In the genomic region with DNA sequence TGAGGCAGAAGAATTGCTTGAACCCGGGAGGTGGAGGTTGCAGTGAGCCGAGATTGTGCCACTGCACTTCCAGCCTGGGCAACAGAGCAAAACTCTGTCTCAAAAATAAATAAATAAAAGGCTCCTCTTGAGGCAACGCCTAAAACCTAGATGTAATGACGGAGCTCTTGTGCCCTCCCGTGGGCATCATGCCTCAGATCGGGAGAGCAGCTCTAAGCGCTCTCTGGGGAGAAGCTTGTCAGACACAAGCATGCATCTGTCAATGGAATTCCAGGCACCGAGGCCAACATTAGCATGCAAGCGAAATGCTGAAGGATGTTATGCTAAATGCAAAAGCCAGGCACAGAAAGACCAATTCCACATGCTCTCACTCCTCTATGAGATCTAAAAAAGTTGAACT, we compare ENCODE assay signal across 9 cellular contexts. TPM values are rescaled to one million over a fixed set of nuclear protein-coding genes. Genes with fewer than 3 reads are reported as not detected.
DNase-seq lines count a peak whose midpoint lies in the region; ATAC-seq and TF ChIP-seq lines count a peak whose summit lies in the region.
"Had no signal": no experiment of that assay in that cellular context is flagged by ENCODE, and none has a peak within 500 bp of the region (broad histone marks: within the 10 kb centered on the region; RNA-seq: fewer than 3 reads in every experiment).

No MANE protein-coding gene starts in this region.

- peaks cover 11% of the 10 kb centered on the region for H3K27me3 Mint-ChIP-seq in activated naive CD8-positive, alpha-beta T cell treated with anti-CD3 and anti-CD28 coated beads, Interleukin-2, amount 50 U/mL, for 24 hours

- H3K27ac ChIP-seq in esophagus squamous epithelium, result no peak overlapping the region
- H3K27ac ChIP-seq: epithelial cell of prostate had no signal

- WGBS in esophagus squamous epithelium, 2 donors, result 13 to 27% methylated on average over 9 of the region's 9 CpGs

- no peak overlapping the region for H3K27ac Mint-ChIP-seq in activated naive CD8-positive, alpha-beta T cell treated with anti-CD3 and anti-CD28 coated beads, Interleukin-2, amount 50 U/mL, for 24 hours

- peak; percentile 79 for DNase-seq in ELR (ENCODE audit: low read depth)
- peak; percentile 98 for DNase-seq in NCI-H2171 treated with DMSO at 0.1 percent for 48 hours (lab: John Stamatoyannopoulos, UW)
- peak in 50 of 58 donors; percentile 6 to 85 (median 44) for DNase-seq in anterior cingulate cortex (lab: John Stamatoyannopoulos, UW)
- DNase-seq in iPS-NIHi11 (ENCODE audit: low spot score), result peak; percentile 55
- no peak for DNase-seq in esophagus squamous epithelium (lab: John Stamatoyannopoulos, UW)
- DNase-seq in activated naive CD8-positive, alpha-beta T cell treated with anti-CD3 and anti-CD28 coated beads, Interleukin-2, amount 50 U/mL, for 24 hours, result no peak

- H3K9me3 Mint-ChIP-seq in activated naive CD8-positive, alpha-beta T cell treated with anti-CD3 and anti-CD28 coated beads, Interleukin-2, amount 50 U/mL, for 24 hours, result peaks cover 4% of the 10 kb centered on the region

- H3K36me3 Mint-ChIP-seq in activated naive CD8-positive, alpha-beta T cell treated with anti-CD3 and anti-CD28 coated beads, Interleukin-2, amount 50 U/mL, for 24 hours (ENCODE audit: low read depth), result no peaks in the 10 kb centered on the region

- intact Hi-C loops in esophagus squamous epithelium (cut with DNase I), result loop anchor here (5.0 kb wide), 1 partner anchor 116 kb away; no protein-coding TSS in a partner anchor

- H3K4me1 ChIP-seq in esophagus squamous epithelium, result no peaks in the 10 kb centered on the region

- no peaks in the 10 kb centered on the region for H3K4me1 Mint-ChIP-seq in activated naive CD8-positive, alpha-beta T cell treated with anti-CD3 and anti-CD28 coated beads, Interleukin-2, amount 50 U/mL, for 24 hours

- peaks cover 0 to 5% (median 0%) of the 10 kb centered on the region in 4 donors for H3K27me3 ChIP-seq in esophagus squamous epithelium

- TF ChIP-seq CTCF in esophagus squamous epithelium (IDR thresholded peaks at IDR 0.05), result peak in 2 of 6 experiments; percentile 11 to 53

- H3K4me3 Mint-ChIP-seq in activated naive CD8-positive, alpha-beta T cell treated with anti-CD3 and anti-CD28 coated beads, Interleukin-2, amount 50 U/mL, for 24 hours, result no peak overlapping the region

- no peaks in the 10 kb centered on the region for H3K9me3 ChIP-seq in esophagus squamous epithelium

- no peaks in the 10 kb centered on the region for H3K36me3 ChIP-seq in esophagus squamous epithelium

- TF ChIP-seq POLR2A in esophagus squamous epithelium (IDR thresholded peaks at IDR 0.05), result no peak

- H3K4me3 ChIP-seq in esophagus squamous epithelium, result no peak overlapping the region

- no peak for ATAC-seq in GM21619 (IDR thresholded peaks at IDR 0.05; ENCODE audit: unreplicated experiment)
- no peak for ATAC-seq in activated naive CD8-positive, alpha-beta T cell treated with anti-CD3 and anti-CD28 coated beads, Interleukin-2, amount 50 U/mL, for 24 hours
- ATAC-seq in HG03196 (IDR thresholded peaks at IDR 0.05; ENCODE audit: unreplicated experiment), result no peak

RNA-seq across cellular contexts. Expression of a gene that starts 45.6 kb away (rescaled TPM):
- 10 to 100 TPM; 32.0 to 50.9 (median 37.2) TPM for total RNA-seq in esophagus squamous epithelium

RNA-seq across cellular contexts. Expression of a gene that starts 55.5 kb away (rescaled TPM):
- total RNA-seq in esophagus squamous epithelium, result 100 to 1,000 TPM; 114 to 129 (median 120) TPM

Comparison
In these comparisons a context has a peak if more than half of its experiments do, and no peak if none do; other contexts are left out.
1. DNase-seq: peak in ELR (single experiment), NCI-H2171 treated with DMSO at 0.1 percent for 48 hours (single experiment), anterior cingulate cortex (50 of 58) and iPS-NIHi11 (single experiment); none in esophagus squamous epithelium (single experiment) and activated naive CD8-positive, alpha-beta T cell treated with anti-CD3 and anti-CD28 coated beads, Interleukin-2, amount 50 U/mL, for 24 hours (single experiment).